ENCODE assay signal across 28 cellular contexts in the genomic region with DNA sequence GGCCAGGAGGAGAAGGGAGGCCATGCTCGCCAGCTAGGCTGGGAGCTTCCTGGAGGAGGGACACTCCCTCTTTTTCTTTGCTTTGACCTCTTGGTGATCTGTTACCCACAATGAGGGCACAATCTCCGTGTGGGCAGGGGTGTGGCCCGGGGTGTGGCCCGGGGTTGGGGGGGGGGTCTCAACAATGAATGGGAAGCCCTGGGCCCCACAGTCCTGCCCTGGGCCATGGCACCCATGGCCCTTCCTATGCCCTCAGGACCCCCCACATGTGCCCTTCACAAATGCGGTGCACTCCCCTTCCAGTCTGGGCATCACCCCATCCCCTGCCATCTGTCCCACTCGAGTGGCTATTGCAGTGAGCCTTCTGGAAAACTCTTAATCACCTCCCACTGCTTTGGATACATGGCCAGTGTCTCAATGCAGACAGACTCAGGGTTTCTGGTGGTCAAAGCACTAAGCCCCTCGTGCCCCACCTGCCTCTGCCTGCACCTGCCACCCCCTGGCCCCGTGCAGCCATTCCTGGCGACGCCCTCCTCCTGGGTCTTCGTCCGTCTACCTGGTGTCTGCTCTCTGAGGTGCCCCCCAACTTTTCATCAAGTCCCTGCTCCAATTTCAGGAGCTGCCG.
DNase-seq lines count a peak whose midpoint lies in the region; ATAC-seq, FAIRE-seq and TF ChIP-seq lines count a peak whose summit lies in the region.
"Had no signal": no experiment of that assay in that cellular context is flagged by ENCODE, and none has a peak within 500 bp of the region (broad histone marks: within the 10 kb centered on the region; RNA-seq: fewer than 3 reads in every experiment).

No MANE protein-coding gene starts in this region.

- ATAC-seq in right lobe of liver (no peak), HepG2 (no peak), sciatic nerve (no peak), HG03025 (IDR thresholded peaks at IDR 0.05; ENCODE audit: low FRiP score, unreplicated experiment) (no peak)
- ATAC-seq: CD8-positive, alpha-beta T cell; HCT116; PC-3 had no signal

- no peaks in the 10 kb centered on the region for H3K4me1 Mint-ChIP-seq in chondrocyte (ENCODE audit: low read depth)
- H3K4me1 Mint-ChIP-seq: B cell had no signal

- H3K79me2 ChIP-seq in HepG2 (ENCODE audit: insufficient read depth, low read length) = no peaks in the 10 kb centered on the region

- DNase-seq in right lobe of liver = peak in 2 of 3 donors; percentile 19 to 21
- no peak for DNase-seq in HepG2 (ENCODE audit: low spot score)
- peak; percentile 34 for DNase-seq in chondrocyte (ENCODE audit: low spot score)
- peak; percentile 15 for DNase-seq in sciatic nerve (ENCODE audit: low spot score)
- no peak for DNase-seq in T-helper 2 cell
- DNase-seq in A172 (ENCODE audit: low spot score) = no peak
- DNase-seq: Calu3; CD8-positive, alpha-beta T cell; DMS79 treated with DMSO at 0.1 percent for 48 hours; GF-D8; NCI-H1048; NCI-H1417; NCI-H1694; NCI-H2081; NCI-H2171 treated with DMSO at 0.1 percent for 48 hours; NCI-H345; NCI-H510A treated with DMSO at 0.1 percent for 48 hours; NCI-H82; NK-92 treated with Interleukin-12 subunit alpha and Interleukin-12 subunit beta, amount 100 ng/mL, for 24 hours; PC-3; Right ventricle myocardium superior had no signal

- intact Hi-C loops in right lobe of liver (cut with DNase I) = no loop called here
- intact Hi-C loops in HepG2 (cut with micrococcal nuclease; ENCODE audit: unreplicated experiment) = no loop called here
- intact Hi-C loops in sciatic nerve (cut with DNase I) = no loop called here

- no peaks in the 10 kb centered on the region for H4K20me1 ChIP-seq in HepG2 (ENCODE audit: insufficient read depth, low read length)

- in situ Hi-C loops in HepG2 (cut with HindIII; ENCODE audit: extremely low pct_ligation_motif_present, low pct_unique_long_range_greater_than_20kb) = no loop called here

- no peak for TF ChIP-seq EP300 in HepG2 (IDR thresholded peaks at IDR 0.05; ENCODE audit: low read depth in 2 of 2, low read length in 2 of 2)
- no peak for TF ChIP-seq EP300 in HepG2 (CRISPR knock-in tag; IDR thresholded peaks at IDR 0.05; ENCODE audit: borderline replicate concordance)

- H3K27me3 ChIP-seq in right lobe of liver (no peaks in the 10 kb centered on the region), HepG2 (ENCODE audit: control insufficient read depth in 1 of 2, insufficient read depth in 2 of 2, low read length in 2 of 2) (peaks cover 8 to 39% of the 10 kb centered on the region in 2 experiments; a peak in 3 of 5 replicates)

- no peak overlapping the region for H3K4me3 ChIP-seq in right lobe of liver
- no peak overlapping the region for H3K4me3 ChIP-seq in HepG2 (replicated peaks in 1 of 3; ENCODE audit: insufficient read depth in 1 of 3, low read depth in 2 of 3, low read length in 3 of 3)
- H3K4me3 ChIP-seq: SJSA1 had no signal

- H3K9me3 ChIP-seq in right lobe of liver (no peaks in the 10 kb centered on the region), HepG2 (ENCODE audit: low read length) (no peaks in the 10 kb centered on the region)
- H3K9me3 ChIP-seq: SJSA1 had no signal

- WGBS in right lobe of liver (ENCODE audit: insufficient coverage, low coverage, low lambda C conversion rate, missing lambda C conversion rate) = 54% methylated on average over 5 of the region's 13 CpGs
- WGBS in HepG2 (ENCODE audit: low lambda C conversion rate) = 24% methylated on average over 10 of the region's 13 CpGs

- peaks cover 11% of the 10 kb centered on the region for H3K9me3 Mint-ChIP-seq in chondrocyte (ENCODE audit: low read depth)
- H3K9me3 Mint-ChIP-seq: CD8-positive, alpha-beta T cell had no signal

- no peaks in the 10 kb centered on the region for H3K36me3 Mint-ChIP-seq in chondrocyte (ENCODE audit: low read depth)
- H3K36me3 Mint-ChIP-seq: CD8-positive, alpha-beta T cell had no signal

- no peak for FAIRE-seq in HepG2 (lab: Jason Lieb, UNC)
- FAIRE-seq: GM12891 had no signal

- no peak overlapping the region for H3K4me2 ChIP-seq in HepG2 (ENCODE audit: low read depth, low read length)

- no TSS peak for BruUV-seq in HepG2 (replicated peaks; lab: Mats Ljungman, UMichigan)

- TF ChIP-seq RAD21 in HepG2 (CRISPR knock-in tag; IDR thresholded peaks at IDR 0.05) = no peak

- H3K27ac Mint-ChIP-seq in chondrocyte (ENCODE audit: unreplicated experiment) = no peak overlapping the region
- H3K27ac Mint-ChIP-seq: B cell; CD8-positive, alpha-beta T cell had no signal

- H3K36me3 ChIP-seq in right lobe of liver = no peaks in the 10 kb centered on the region
- no peaks in the 10 kb centered on the region for H3K36me3 ChIP-seq in HepG2 (replicated peaks in 1 of 2; ENCODE audit: control insufficient read depth in 1 of 2, insufficient read depth in 2 of 2, low read length in 2 of 2)
- H3K36me3 ChIP-seq: SJSA1 had no signal

- no peak overlapping the region for H3K4me3 Mint-ChIP-seq in chondrocyte (ENCODE audit: unreplicated experiment)
- H3K4me3 Mint-ChIP-seq: B cell; CD8-positive, alpha-beta T cell had no signal

- H3K27ac ChIP-seq in right lobe of liver (no peak overlapping the region), HepG2 (ENCODE audit: extremely low read length, insufficient read depth, low read length) (no peak overlapping the region)
- H3K27ac ChIP-seq: C4-2B, HL-60, SJSA1 had no signal

- no peak overlapping the region for H2AFZ ChIP-seq in HepG2 (ENCODE audit: low read length)

- POLR2A ChIA-PET in HepG2 (lab: Yijun Ruan, JAX) = no interaction called here

- no peak overlapping the region for H3K9ac ChIP-seq in HepG2 (ENCODE audit: insufficient read depth, low read depth, low read length)

- H3K27me3 Mint-ChIP-seq in chondrocyte (ENCODE audit: low read depth) = no peaks in the 10 kb centered on the region

- CTCF ChIA-PET in HepG2 (lab: Yijun Ruan, JAX; ENCODE audit: low intra/inter-chr PET ratio, low total read pairs) = no interaction called here

- no peak for TF ChIP-seq CTCF in right lobe of liver (IDR thresholded peaks at IDR 0.05)
- TF ChIP-seq CTCF in HepG2 (CRISPR knock-in tag; IDR thresholded peaks at IDR 0.05) = no peak
- TF ChIP-seq CTCF in chondrocyte (IDR thresholded peaks at IDR 0.05) = no peak

- no peaks in the 10 kb centered on the region for H3K4me1 ChIP-seq in right lobe of liver
- H3K4me1 ChIP-seq in HepG2 (ENCODE audit: insufficient read depth, low read length) = no peaks in the 10 kb centered on the region
- H3K4me1 ChIP-seq: SJSA1 had no signal

- TF ChIP-seq POLR2A in right lobe of liver (IDR thresholded peaks at IDR 0.05) (no peak), HepG2 (IDR thresholded peaks at IDR 0.05; ENCODE audit: insufficient read depth in 1 of 2, low read depth in 2 of 2, low read length in 2 of 2) (no peak)

TF ChIP-seq in HepG2, 621 proteins besides CTCF, POLR2A, EP300 and RAD21:
- no peak for TF ChIP-seq ZNF224 (CRISPR knock-in tag; IDR thresholded peaks at IDR 0.05)
- no peak for TF ChIP-seq ZNF547 (CRISPR knock-in tag; IDR thresholded peaks at IDR 0.05)

Comparison
In these comparisons a context has a peak if more than half of its experiments do, and no peak if none do; other contexts are left out.
1. DNase-seq: peak in right lobe of liver (2 of 3), chondrocyte (single experiment) and sciatic nerve (single experiment); none in HepG2 (single experiment), T-helper 2 cell (0 of 5) and A172 (single experiment).